In the genomic region with DNA sequence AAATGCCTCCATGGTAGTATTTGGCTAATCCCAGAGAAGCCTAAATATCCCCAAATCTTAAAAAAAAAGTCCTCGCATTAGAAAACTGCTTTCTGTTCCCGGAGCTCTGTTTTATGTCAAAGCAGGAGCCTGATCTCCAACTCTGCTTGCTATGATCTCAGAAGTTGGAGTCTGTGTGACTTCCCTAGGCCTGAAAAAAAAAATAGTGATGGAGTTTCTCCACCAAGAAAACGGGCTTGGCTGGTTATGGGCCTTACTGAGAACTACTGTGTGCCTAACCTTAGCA, we compare ENCODE assay signal across 17 cellular contexts.
"Had no signal": no experiment of that assay in that cellular context is flagged by ENCODE, and none has a peak within 500 bp of the region (broad histone marks: within the 10 kb centered on the region; RNA-seq: fewer than 3 reads in every experiment).

No MANE protein-coding gene starts in this region.

- H3K27ac ChIP-seq: adrenal gland, coronary artery, gastrocnemius medialis, lower lobe of right lung, parathyroid adenoma had no signal

- H3K4me3 ChIP-seq: adrenal gland, coronary artery, gastrocnemius medialis, heart left ventricle, lower lobe of right lung, skin epidermis had no signal

- ATAC-seq: activated CD4-positive, alpha-beta T cell treated with anti-CD3 and anti-CD28 coated beads for 36 hours; activated CD8-positive, alpha-beta memory T cell treated with anti-CD3 and anti-CD28 coated beads, Interleukin-2, amount 10 ng/mL, durations not matched to agents 7 days and 5 days; gastrocnemius medialis; lower lobe of right lung; naive thymus-derived CD8-positive, alpha-beta T cell had no signal

- H3K36me3 ChIP-seq: adrenal gland, gastrocnemius medialis, lower lobe of right lung had no signal

- DNase-seq: activated CD8-positive, alpha-beta memory T cell treated with anti-CD3 and anti-CD28 coated beads, Interleukin-2, amount 10 ng/mL, durations not matched to agents 7 days and 5 days; activated naive CD4-positive, alpha-beta T cell treated with anti-CD3 and anti-CD28 coated beads, Interleukin-2, amount 50 U/mL, for 16 hours; activated T-cell treated with anti-CD3 and anti-CD28 coated beads, Interleukin-2, amount 50 U/mL, for 1 hour; central memory CD4-positive, alpha-beta T cell; gastrocnemius medialis; heart left ventricle; lower lobe of right lung; naive thymus-derived CD8-positive, alpha-beta T cell; retina; SK-N-SH; stimulated activated CD4-positive, alpha-beta T cell treated with anti-CD3 and anti-CD28 coated beads, Interleukin-4, amount 100 ng/mL, for 4 hours; stimulated activated naive CD4-positive, alpha-beta T cell treated with Interleukin-2 at 50 U/mL for 16 hours had no signal

- H3K27me3 ChIP-seq: adrenal gland, gastrocnemius medialis, heart left ventricle had no signal

- H3K4me1 ChIP-seq: adrenal gland, gastrocnemius medialis, lower lobe of right lung, parathyroid adenoma had no signal
